ENCODE assay signal across 22 cellular contexts in genomic region chr10:96038476-96039387, GRCh38. TPM values are rescaled to one million over a fixed set of nuclear protein-coding genes. Genes with fewer than 3 reads are reported as not detected.
DNase-seq lines count a peak whose midpoint lies in the region; ATAC-seq, FAIRE-seq and TF ChIP-seq lines count a peak whose summit lies in the region.
"Had no signal": no experiment of that assay in that cellular context is flagged by ENCODE, and none has a peak within 500 bp of the region (broad histone marks: within the 10 kb centered on the region; RNA-seq: fewer than 3 reads in every experiment).

No MANE protein-coding gene starts in this region.

- H3K27me3 ChIP-seq in GM12878 (replicated peaks in 1 of 2; ENCODE audit: control insufficient read depth in 2 of 2, insufficient read depth in 2 of 2, low read length in 1 of 2) (no peaks in the 10 kb centered on the region), left lung (no peaks in the 10 kb centered on the region), tibial artery (no peaks in the 10 kb centered on the region)
- H3K27me3 ChIP-seq: ascending aorta, stomach, transverse colon had no signal

- SMC1A ChIA-PET in GM12878 (lab: Charles Lee; ENCODE audit: uncharacterized antibody, unreplicated experiment) = interaction anchor here (0.7 to 1.2 kb wide), 3 partner anchors 19 to 37 kb away, joined by 3 read pairs; no protein-coding TSS in a partner anchor

- no peak for TF ChIP-seq RAD21 in GM12878 (IDR thresholded peaks at IDR 0.05; ENCODE audit: insufficient read depth, low read depth, low read length)

- no peak overlapping the region for H3K9ac ChIP-seq in GM12878 (ENCODE audit: control insufficient read depth, insufficient read depth, low read length)

- no TSS peak for BruUV-seq in GM12878 (replicated peaks; lab: Mats Ljungman, UMichigan)

- DNase-seq in NCI-H1417 (lab: John Stamatoyannopoulos, UW) = peak in 2 of 3 experiments; percentile 0 to 23
- DNase-seq in NCI-H1417 treated with DMSO at 0.1 percent for 48 hours (lab: John Stamatoyannopoulos, UW) = no peak
- DNase-seq in KBM-7 = peak; percentile 43
- no peak for DNase-seq in GM12878 (ENCODE audit: low read depth, low spot score)
- no peak for DNase-seq in left lung
- no peak for DNase-seq in tibial artery
- no peak for DNase-seq in hippocampal formation (lab: John Stamatoyannopoulos, UW)
- DNase-seq: activated CD4-positive, alpha-beta T cell treated with anti-CD3 and anti-CD28 coated beads, Interleukin-2, amount 10 ng/mL, durations not matched to agents 7 days and 5 days; CD8-positive, alpha-beta memory T cell; DMS79; effector memory CD4-positive, alpha-beta T cell; NCI-H1092; stimulated activated CD4-positive, alpha-beta T cell treated with anti-CD3 and anti-CD28 coated beads, Interleukin-12 subunit alpha, Interleukin-12 subunit beta, amount 100 ng/mL, for 4 hours; stomach; T-helper 2 cell; transverse colon had no signal

- no peaks in the 10 kb centered on the region for H4K20me1 ChIP-seq in GM12878 (ENCODE audit: control insufficient read depth, insufficient read depth)

- intact Hi-C loops in GM12878 (cut with micrococcal nuclease; ENCODE audit: unreplicated experiment) (no loop called here), left lung (cut with DNase I) (no loop called here), tibial artery (cut with DNase I; ENCODE audit: low total_unique reads) (no loop called here)

- POLR2A ChIA-PET in GM12878 (lab: Charles Lee) = no interaction called here

- TF ChIP-seq EP300 in GM12878 (IDR thresholded peaks at IDR 0.05; ENCODE audit: borderline replicate concordance in 1 of 2, control insufficient read depth in 1 of 2, low read depth in 2 of 2, low read length in 2 of 2) = no peak

- no peak overlapping the region for H2AFZ ChIP-seq in GM12878 (ENCODE audit: control insufficient read depth, low read depth, low read length)

- no peak overlapping the region for H3K27ac ChIP-seq in GM12878 (ENCODE audit: control insufficient read depth, insufficient read depth)
- peak overlapping the region; percentile 7 for H3K27ac ChIP-seq in mesodermal cell (ENCODE audit: low read depth, low read length, severe bottlenecking)
- no peak overlapping the region for H3K27ac ChIP-seq in left lung
- H3K27ac ChIP-seq in tibial artery = no peak overlapping the region
- H3K27ac ChIP-seq: ascending aorta, SK-N-MC, stomach, transverse colon, VCaP had no signal

- H3K36me3 ChIP-seq in GM12878 (ENCODE audit: control insufficient read depth in 2 of 2, insufficient read depth in 2 of 2, low read length in 1 of 2) (no peaks in the 10 kb centered on the region), mesodermal cell (ENCODE audit: control insufficient read depth, insufficient read depth, low read length) (no peaks in the 10 kb centered on the region), left lung (no peaks in the 10 kb centered on the region), tibial artery (no peaks in the 10 kb centered on the region)
- H3K36me3 ChIP-seq: ascending aorta, stomach, transverse colon had no signal

- no peak for TF ChIP-seq POLR2A in GM12878 (IDR thresholded peaks at IDR 0.05; ENCODE audit: low read depth, low read length)

- H3K4me2 ChIP-seq in GM12878 (ENCODE audit: control insufficient read depth, insufficient read depth) = no peak overlapping the region

- no peak for ATAC-seq in GM12878
- ATAC-seq in left lung = no peak
- ATAC-seq: activated T-helper 17 cell treated with anti-CD3 and anti-CD28 coated beads, Interleukin-2, amount 50 U/mL, for 72 hours had no signal

- WGBS in GM12878 (ENCODE audit: insufficient coverage, insufficient replicate concordance, low lambda C conversion rate, missing lambda C conversion rate) = 92% methylated on average over 4 of the region's 4 CpGs
- WGBS in mesodermal cell (ENCODE audit: insufficient coverage in 2 of 2), 2 experiments = 76 to 96% methylated on average over 3 of the region's 4 CpGs

- H3K4me3 ChIP-seq in GM12878 (no peak overlapping the region), mesodermal cell (ENCODE audit: extremely low read depth, insufficient read depth, low read length, poor library complexity, severe bottlenecking) (no peak overlapping the region), left lung (no peak overlapping the region), tibial artery (no peak overlapping the region)
- H3K4me3 ChIP-seq: ascending aorta, SK-N-MC, stomach, transverse colon had no signal

- CTCF ChIA-PET in GM12878 (lab: Yijun Ruan, JAX) = no interaction called here

- RAD21 ChIA-PET in GM12878 (lab: Charles Lee; ENCODE audit: unreplicated experiment) = interaction anchor here (1.1 to 1.2 kb wide), 2 partner anchors 22 to 345 kb away, joined by 4 read pairs; partner anchors contain the start of gene TCTN3

- no peak for TF ChIP-seq CTCF in GM12878 (IDR thresholded peaks at IDR 0.05 in 2 of 3, conservative IDR thresholded peaks at IDR 0.05 in 1 of 3; ENCODE audit: control insufficient read depth in 2 of 3, extremely low read depth in 1 of 3, insufficient read depth in 1 of 3, low read depth in 3 of 3, low read length in 3 of 3)
- TF ChIP-seq CTCF in left lung (IDR thresholded peaks at IDR 0.05) = no peak
- TF ChIP-seq CTCF in tibial artery (IDR thresholded peaks at IDR 0.05) = no peak

- in situ Hi-C loops in KBM-7 (cut with MboI; ENCODE audit: low pct_unique_long_range_greater_than_20kb, low sequenced_read_pairs) (no loop called here), GM12878 (cut with MboI) (no loop called here)

- no peak for FAIRE-seq in GM12878 (lab: Jason Lieb, UNC)
- FAIRE-seq: keratinocyte had no signal

- H3K4me1 ChIP-seq in GM12878 (ENCODE audit: control insufficient read depth, insufficient read depth, low read length) (peaks cover 6% of the 10 kb centered on the region), mesodermal cell (ENCODE audit: control insufficient read depth, insufficient read depth, low read length, poor library complexity, severe bottlenecking) (no peaks in the 10 kb centered on the region), left lung (peaks cover 0 to 8% of the 10 kb centered on the region in 2 donors), tibial artery (peaks cover 0 to 6% (median 1%) of the 10 kb centered on the region in 4 donors)

- H3K9me3 ChIP-seq in GM12878 (replicated peaks; ENCODE audit: control insufficient read depth, insufficient read depth, low read length) (no peaks in the 10 kb centered on the region), mesodermal cell (ENCODE audit: control insufficient read depth, low read length) (no peaks in the 10 kb centered on the region), left lung (no peaks in the 10 kb centered on the region), tibial artery (no peaks in the 10 kb centered on the region)
- H3K9me3 ChIP-seq: ascending aorta, stomach, transverse colon had no signal

- peaks cover 8% of the 10 kb centered on the region for H3K79me2 ChIP-seq in GM12878 (ENCODE audit: control insufficient read depth, insufficient read depth, low read length)

TF ChIP-seq in GM12878, 131 proteins besides CTCF, POLR2A, EP300 and RAD21:
- no peak for TF ChIP-seq CBX3 (IDR thresholded peaks at IDR 0.05; ENCODE audit: borderline replicate concordance, low read depth)
- 0 out of 2 replicates have a peak, but pooled peaks have one; percentile 17 for TF ChIP-seq RUNX3 (IDR thresholded peaks at IDR 0.05; ENCODE audit: low read length)
TF ChIP-seq in GM12878: peak in this region for 1.

RNA-seq across cellular contexts. Expression of gene CCNJ, which starts 4.7 kb away (rescaled TPM):
- 7.7 and 8.4 TPM in 2 replicates for total RNA-seq in GM12878 (2013; cell fraction: nucleolus; rRNA removed)
- total RNA-seq in GM12878 (2014; rRNA removed) (4.6 and 5.8 TPM in 2 replicates), GM12878 (2014; rRNA removed; fragmentation: Illumina TruSeq; extraction: Trizol) (6.4 and 6.6 TPM in 2 replicates), GM12878 (2021) (6.1 and 6.6 TPM in 2 replicates), left lung (1 to 10 TPM; 7.9 TPM)
- 1.9 TPM for polyA plus RNA-seq in GM12878 (2011; ENCODE audit: low read depth)
- polyA plus RNA-seq in GM12878 (2011; rRNA removed) (7.2 and 7.7 TPM in 2 replicates), GM12878 (2014; fragmentation: Illumina TruSeq; extraction: Trizol) (7.1 and 8.1 TPM in 2 replicates), GM12878 (2014; fragmentation: Nextera tagmentation; extraction: Ambion mirVana) (1 to 10 TPM in 1 of 2 experiments, under 1 TPM in 1; 0.56 to 1.5 TPM), GM12878 (2014; rRNA removed) (5.5 and 6.7 TPM in 2 replicates), GM12878 (2016; fragmentation: Nextera tagmentation; extraction: Ambion mirVana) (1 to 10 TPM; 7.7 to 8.8 TPM)
- polyA plus RNA-seq in GM12878 (2011; cell fraction: cytosol; rRNA removed) = 4.6 and 5.5 TPM in 2 replicates
- polyA plus RNA-seq in GM12878 (2011; cell fraction: nucleus; rRNA removed) = 6.9 and 8.3 TPM in 2 replicates
- 2.5 and 3.2 TPM in 2 replicates for polyA plus RNA-seq in GM12878 (2012)
- polyA minus RNA-seq in GM12878 (2011; rRNA and poly(A)+ RNA removed) = 7.5 and 18.1 TPM in 2 replicates
- polyA minus RNA-seq in GM12878 (2011; cell fraction: cytosol; rRNA and poly(A)+ RNA removed) = 3.2 and 4.4 TPM in 2 replicates
- 4.2 and 7.9 TPM in 2 replicates for polyA minus RNA-seq in GM12878 (2011; cell fraction: nucleus; rRNA and poly(A)+ RNA removed)
- 21.1 TPM for polyA plus RNA-seq in mesodermal cell (2013, experiment 1 of 2)
- 20.1 TPM for polyA plus RNA-seq in mesodermal cell (2013, experiment 2 of 2)

Comparison
In these comparisons a context has a peak if more than half of its experiments do, and no peak if none do; other contexts are left out.
1. DNase-seq: peak in NCI-H1417 (2 of 3) and KBM-7 (single experiment); none in NCI-H1417 treated with DMSO at 0.1 percent for 48 hours (single experiment), GM12878 (single experiment), left lung (0 of 2), tibial artery (0 of 2) and hippocampal formation (0 of 2).